Comparison of ENCODE assay signal across 1 cellular context in genomic region chr19:38374332-38375097, GRCh38.
A peak's percentile ranks its signal among the peaks of the same experiment; 100 is the strongest.
TF ChIP-seq lines count a peak whose summit lies in the region.

Gene PSMD8 (plus strand): TSS chr19:38374571. CDS start chr19:38374602, 31 bp downstream.

TF ChIP-seq in K562, 482 proteins besides CTCF, POLR2A, EP300 and RAD21 (continued from another document):
- TF ChIP-seq, protein P1, sequence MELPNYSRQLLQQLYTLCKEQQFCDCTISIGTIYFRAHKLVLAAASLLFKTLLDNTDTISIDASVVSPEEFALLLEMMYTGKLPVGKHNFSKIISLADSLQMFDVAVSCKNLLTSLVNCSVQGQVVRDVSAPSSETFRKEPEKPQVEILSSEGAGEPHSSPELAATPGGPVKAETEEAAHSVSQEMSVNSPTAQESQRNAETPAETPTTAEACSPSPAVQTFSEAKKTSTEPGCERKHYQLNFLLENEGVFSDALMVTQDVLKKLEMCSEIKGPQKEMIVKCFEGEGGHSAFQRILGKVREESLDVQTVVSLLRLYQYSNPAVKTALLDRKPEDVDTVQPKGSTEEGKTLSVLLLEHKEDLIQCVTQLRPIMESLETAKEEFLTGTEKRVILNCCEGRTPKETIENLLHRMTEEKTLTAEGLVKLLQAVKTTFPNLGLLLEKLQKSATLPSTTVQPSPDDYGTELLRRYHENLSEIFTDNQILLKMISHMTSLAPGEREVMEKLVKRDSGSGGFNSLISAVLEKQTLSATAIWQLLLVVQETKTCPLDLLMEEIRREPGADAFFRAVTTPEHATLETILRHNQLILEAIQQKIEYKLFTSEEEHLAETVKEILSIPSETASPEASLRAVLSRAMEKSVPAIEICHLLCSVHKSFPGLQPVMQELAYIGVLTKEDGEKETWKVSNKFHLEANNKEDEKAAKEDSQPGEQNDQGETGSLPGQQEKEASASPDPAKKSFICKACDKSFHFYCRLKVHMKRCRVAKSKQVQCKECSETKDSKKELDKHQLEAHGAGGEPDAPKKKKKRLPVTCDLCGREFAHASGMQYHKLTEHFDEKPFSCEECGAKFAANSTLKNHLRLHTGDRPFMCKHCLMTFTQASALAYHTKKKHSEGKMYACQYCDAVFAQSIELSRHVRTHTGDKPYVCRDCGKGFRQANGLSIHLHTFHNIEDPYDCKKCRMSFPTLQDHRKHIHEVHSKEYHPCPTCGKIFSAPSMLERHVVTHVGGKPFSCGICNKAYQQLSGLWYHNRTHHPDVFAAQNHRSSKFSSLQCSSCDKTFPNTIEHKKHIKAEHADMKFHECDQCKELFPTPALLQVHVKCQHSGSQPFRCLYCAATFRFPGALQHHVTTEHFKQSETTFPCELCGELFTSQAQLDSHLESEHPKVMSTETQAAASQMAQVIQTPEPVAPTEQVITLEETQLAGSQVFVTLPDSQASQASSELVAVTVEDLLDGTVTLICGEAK (IDR thresholded peaks at IDR 0.05) = peak; percentile 90
- TF ChIP-seq, protein P1 (CRISPR knock-in tag; IDR thresholded peaks at IDR 0.05) = no peak
- TF ChIP-seq FOXA3 (CRISPR knock-in tag; conservative IDR thresholded peaks at IDR 0.05 in 1 of 2, IDR thresholded peaks at IDR 0.05 in 1 of 2) = peak in 1 of 2 experiments; percentile 63; a peak in 1 of 4 replicates
- TF ChIP-seq SMAD1 (IDR thresholded peaks at IDR 0.05; ENCODE audit: low read depth, low read length, partially characterized antibody) = peak; percentile 79
- TF ChIP-seq ESRRB (CRISPR knock-in tag; IDR thresholded peaks at IDR 0.05; ENCODE audit: borderline replicate concordance) = no peak
- 0 out of 2 replicates have a peak, but pooled peaks have one; percentile 74 for TF ChIP-seq THAP7 (CRISPR knock-in tag; IDR thresholded peaks at IDR 0.05)
- peak; percentile 63; the same call in 1 of the 2 replicates for TF ChIP-seq ZBTB9 (CRISPR knock-in tag; IDR thresholded peaks at IDR 0.05)
- TF ChIP-seq GABPA (tag; conservative IDR thresholded peaks at IDR 0.05; ENCODE audit: low read depth) = peak; percentile 96
- TF ChIP-seq, protein P2, sequence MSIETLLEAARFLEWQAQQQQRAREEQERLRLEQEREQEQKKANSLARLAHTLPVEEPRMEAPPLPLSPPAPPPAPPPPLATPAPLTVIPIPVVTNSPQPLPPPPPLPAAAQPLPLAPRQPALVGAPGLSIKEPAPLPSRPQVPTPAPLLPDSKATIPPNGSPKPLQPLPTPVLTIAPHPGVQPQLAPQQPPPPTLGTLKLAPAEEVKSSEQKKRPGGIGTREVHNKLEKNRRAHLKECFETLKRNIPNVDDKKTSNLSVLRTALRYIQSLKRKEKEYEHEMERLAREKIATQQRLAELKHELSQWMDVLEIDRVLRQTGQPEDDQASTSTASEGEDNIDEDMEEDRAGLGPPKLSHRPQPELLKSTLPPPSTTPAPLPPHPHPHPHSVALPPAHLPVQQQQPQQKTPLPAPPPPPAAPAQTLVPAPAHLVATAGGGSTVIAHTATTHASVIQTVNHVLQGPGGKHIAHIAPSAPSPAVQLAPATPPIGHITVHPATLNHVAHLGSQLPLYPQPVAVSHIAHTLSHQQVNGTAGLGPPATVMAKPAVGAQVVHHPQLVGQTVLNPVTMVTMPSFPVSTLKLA (conservative IDR thresholded peaks at IDR 0.05) = peak; percentile 62 to 84
- peak; percentile 43 for TF ChIP-seq PCBP1 (IDR thresholded peaks at IDR 0.05; ENCODE audit: low read depth, low read length, poor library complexity, severe bottlenecking)
- peak; percentile 72 for TF ChIP-seq C11orf30 (IDR thresholded peaks at IDR 0.05; ENCODE audit: low read depth)
- TF ChIP-seq MBD2 (IDR thresholded peaks at IDR 0.05; ENCODE audit: borderline replicate concordance, low read depth) = peak; percentile 70; the same call in 1 of the 2 replicates
TF ChIP-seq in K562: peak in this region for 166.
